ENCODE assay signal across 18 cellular contexts in genomic region chr3:195531683-195532082, GRCh38. TPM values are rescaled to one million over a fixed set of nuclear protein-coding genes. Genes with fewer than 3 reads are reported as not detected.
DNase-seq lines count a peak whose midpoint lies in the region; ATAC-seq lines count a peak whose summit lies in the region.
"Had no signal": no experiment of that assay in that cellular context is flagged by ENCODE, and none has a peak within 500 bp of the region (broad histone marks: within the 10 kb centered on the region; RNA-seq: fewer than 3 reads in every experiment).

No MANE protein-coding gene starts in this region.

- H3K4me1 Mint-ChIP-seq in activated naive CD4-positive, alpha-beta T cell treated with anti-CD3 and anti-CD28 coated beads for 36 hours (ENCODE audit: low read depth) = peaks cover 72% of the 10 kb centered on the region
- peaks cover 28 to 48% (median 39%) of the 10 kb centered on the region in 3 donors for H3K4me1 Mint-ChIP-seq in IgD-negative memory B cell
- peaks cover 68% of the 10 kb centered on the region for H3K4me1 Mint-ChIP-seq in activated naive CD8-positive, alpha-beta T cell treated with anti-CD3 and anti-CD28 coated beads for 36 hours
- H3K4me1 Mint-ChIP-seq: GM23338 had no signal

- peak overlapping the region in 1 of 3 donors; percentile 50 for H3K9ac ChIP-seq in skeletal muscle tissue (ENCODE audit: low read depth in 1 of 3, low read length in 3 of 3)

- no peak for DNase-seq in activated naive CD4-positive, alpha-beta T cell treated with anti-CD3 and anti-CD28 coated beads for 36 hours
- DNase-seq in activated naive CD4-positive, alpha-beta T cell (lab: John Stamatoyannopoulos, UW) = no peak
- DNase-seq in activated naive CD8-positive, alpha-beta T cell treated with anti-CD3 and anti-CD28 coated beads for 36 hours = no peak
- DNase-seq in SHP77 (lab: John Stamatoyannopoulos, UW) = no peak
- no peak for DNase-seq in NCI-H1930 (lab: John Stamatoyannopoulos, UW)
- DNase-seq: ACHN, DND-41, MV-4-11, NCI-H1417, NCI-H2081, NCI-H510A, NCI-H774, PC-3 had no signal

- no peaks in the 10 kb centered on the region for H3K27me3 ChIP-seq in skeletal muscle tissue (ENCODE audit: control insufficient read depth in 3 of 3, insufficient read depth in 3 of 3, low read length in 3 of 3)

- no peak for ATAC-seq in GM18907 (IDR thresholded peaks at IDR 0.05; ENCODE audit: unreplicated experiment)
- ATAC-seq: GM23338, PC-3 had no signal

- CTCF ChIA-PET in activated naive CD4-positive, alpha-beta T cell treated with anti-CD3 and anti-CD28 coated beads for 36 hours (lab: Charles Lee) = no interaction called here

- no peaks in the 10 kb centered on the region for H3K9me3 Mint-ChIP-seq in activated naive CD4-positive, alpha-beta T cell treated with anti-CD3 and anti-CD28 coated beads for 36 hours
- no peaks in the 10 kb centered on the region for H3K9me3 Mint-ChIP-seq in IgD-negative memory B cell
- peaks cover 7% of the 10 kb centered on the region for H3K9me3 Mint-ChIP-seq in activated naive CD8-positive, alpha-beta T cell treated with anti-CD3 and anti-CD28 coated beads for 36 hours
- H3K9me3 Mint-ChIP-seq: GM23338 had no signal

- H3K9me3 ChIP-seq in skeletal muscle tissue (ENCODE audit: control insufficient read depth in 3 of 3, low read length in 3 of 3) = no peaks in the 10 kb centered on the region

- peak overlapping the region; percentile 56 for H3K27ac ChIP-seq in skeletal muscle tissue (ENCODE audit: low read depth, low read length)
- H3K27ac ChIP-seq: HL-60 had no signal

- H3K36me3 Mint-ChIP-seq in activated naive CD4-positive, alpha-beta T cell treated with anti-CD3 and anti-CD28 coated beads for 36 hours (ENCODE audit: low read depth) = peaks cover 31% of the 10 kb centered on the region
- H3K36me3 Mint-ChIP-seq in IgD-negative memory B cell = peaks cover 2% of the 10 kb centered on the region
- H3K36me3 Mint-ChIP-seq in activated naive CD8-positive, alpha-beta T cell treated with anti-CD3 and anti-CD28 coated beads for 36 hours = peaks cover 44% of the 10 kb centered on the region

- H3K4me3 ChIP-seq in skeletal muscle tissue (ENCODE audit: low read length in 3 of 3) = no peak overlapping the region
- H3K4me3 ChIP-seq: GM23338 had no signal

- H3K27me3 Mint-ChIP-seq in activated naive CD4-positive, alpha-beta T cell treated with anti-CD3 and anti-CD28 coated beads for 36 hours (ENCODE audit: low read depth) = no peaks in the 10 kb centered on the region
- no peaks in the 10 kb centered on the region for H3K27me3 Mint-ChIP-seq in IgD-negative memory B cell
- H3K27me3 Mint-ChIP-seq in activated naive CD8-positive, alpha-beta T cell treated with anti-CD3 and anti-CD28 coated beads for 36 hours = no peaks in the 10 kb centered on the region

- H3K27ac Mint-ChIP-seq in activated naive CD4-positive, alpha-beta T cell treated with anti-CD3 and anti-CD28 coated beads for 36 hours = peak overlapping the region; percentile 52
- H3K27ac Mint-ChIP-seq in IgD-negative memory B cell = peak overlapping the region in 2 of 3 donors; percentile 40 to 80
- H3K27ac Mint-ChIP-seq in activated naive CD8-positive, alpha-beta T cell treated with anti-CD3 and anti-CD28 coated beads for 36 hours = peak overlapping the region; percentile 21
- H3K27ac Mint-ChIP-seq: GM23338 had no signal

- no peaks in the 10 kb centered on the region for H3K36me3 ChIP-seq in skeletal muscle tissue (ENCODE audit: control insufficient read depth in 3 of 3, insufficient read depth in 3 of 3, low read length in 3 of 3)

- H3K4me3 Mint-ChIP-seq in activated naive CD4-positive, alpha-beta T cell treated with anti-CD3 and anti-CD28 coated beads for 36 hours = no peak overlapping the region
- H3K4me3 Mint-ChIP-seq in IgD-negative memory B cell = no peak overlapping the region
- no peak overlapping the region for H3K4me3 Mint-ChIP-seq in activated naive CD8-positive, alpha-beta T cell treated with anti-CD3 and anti-CD28 coated beads for 36 hours
- H3K4me3 Mint-ChIP-seq: GM23338 had no signal

- intact Hi-C loops in activated naive CD4-positive, alpha-beta T cell treated with anti-CD3 and anti-CD28 coated beads for 36 hours (cut with micrococcal nuclease) = no loop called here

- H3K4me1 ChIP-seq in skeletal muscle tissue (ENCODE audit: control insufficient read depth in 3 of 3, insufficient read depth in 3 of 3, low read length in 3 of 3) = peaks cover 17 to 26% (median 20%) of the 10 kb centered on the region in 3 donors

RNA-seq across cellular contexts. Expression of gene PPP1R2, which starts 11.4 kb away (rescaled TPM):
- 100 to 1,000 TPM in 1 of 2 experiments, 10 to 100 TPM in 1; 99.7 to 105 TPM for total RNA-seq in activated naive CD4-positive, alpha-beta T cell treated with anti-CD3 and anti-CD28 coated beads for 36 hours
- 159 TPM for polyA plus RNA-seq in IgD-negative memory B cell
- total RNA-seq in activated naive CD8-positive, alpha-beta T cell treated with anti-CD3 and anti-CD28 coated beads for 36 hours = 10 to 100 TPM; 89.5 to 91.8 TPM
- 42.8 TPM for total RNA-seq in skeletal muscle tissue

RNA-seq across cellular contexts. Expression of gene APOD, which starts 52.1 kb away (rescaled TPM):
- total RNA-seq in activated naive CD4-positive, alpha-beta T cell treated with anti-CD3 and anti-CD28 coated beads for 36 hours = under 1 TPM in 1 of 2 experiments, not detected in 1; 0.44 TPM
- polyA plus RNA-seq in IgD-negative memory B cell = not detected
- total RNA-seq in activated naive CD8-positive, alpha-beta T cell treated with anti-CD3 and anti-CD28 coated beads for 36 hours = not detected
- total RNA-seq in skeletal muscle tissue = 20.4 TPM
- total RNA-seq: GM23338, PC-3 had no signal
- polyA plus RNA-seq: GM23338 had no signal

Comparison
In these comparisons a context has a peak if more than half of its experiments do, and no peak if none do; other contexts are left out.
1. RNA of gene APOD, which starts 52.1 kb away (total RNA-seq): 20.4 TPM in skeletal muscle tissue (single experiment); 0.44 TPM in activated naive CD4-positive, alpha-beta T cell treated with anti-CD3 and anti-CD28 coated beads for 36 hours and not detected in activated naive CD8-positive, alpha-beta T cell treated with anti-CD3 and anti-CD28 coated beads for 36 hours; every median in the first group is over 10 times any median in the second.
2. Peak in every context shown above with its lines, with median percentiles within 50 percentile points of each other: H3K27ac Mint-ChIP-seq.